In the genomic region with DNA sequence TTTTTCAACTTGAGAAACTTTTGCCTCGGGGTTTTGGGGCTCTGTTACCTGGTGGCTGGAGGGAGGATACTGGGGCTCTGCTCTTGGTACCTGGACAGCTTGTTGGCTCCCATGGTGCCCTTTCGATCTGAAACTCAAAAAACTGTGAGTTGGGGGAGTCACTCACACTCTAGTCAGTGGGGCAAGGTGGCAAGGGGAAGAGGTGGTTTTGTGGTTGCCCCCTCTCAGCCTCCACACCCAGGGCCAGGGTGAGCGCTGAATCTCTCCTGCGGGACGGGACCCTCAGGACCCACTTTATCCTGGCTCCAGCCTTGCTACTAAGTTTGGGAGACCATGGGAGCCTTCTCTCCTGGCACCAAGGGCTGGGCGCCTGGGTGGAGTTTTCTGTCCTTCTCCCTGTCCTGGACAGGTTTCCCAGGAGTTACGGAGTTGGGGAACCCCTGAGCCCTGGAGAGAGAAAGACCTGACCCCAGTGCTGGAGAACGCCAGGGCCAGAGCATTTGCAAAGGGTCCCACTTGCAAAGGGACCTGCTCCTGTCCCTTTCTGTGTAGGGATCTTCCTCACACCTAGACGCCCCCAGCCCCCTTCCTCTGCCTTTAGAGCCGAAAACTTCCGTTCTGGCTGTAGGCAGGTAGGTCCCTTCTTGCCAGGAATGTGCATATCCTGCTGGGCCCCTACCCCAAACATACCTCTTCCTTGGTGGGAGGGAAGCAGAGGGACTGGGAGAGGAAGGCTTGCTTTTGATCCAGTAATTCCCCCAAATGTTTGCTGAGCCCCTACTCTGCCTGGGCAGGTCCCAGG, we compare ENCODE assay signal across 9 cellular contexts. TPM values are rescaled to one million over a fixed set of nuclear protein-coding genes. Genes with fewer than 3 reads are reported as not detected.
DNase-seq lines count a peak whose midpoint lies in the region; ATAC-seq, FAIRE-seq and TF ChIP-seq lines count a peak whose summit lies in the region.
"Had no signal": no experiment of that assay in that cellular context is flagged by ENCODE, and none has a peak within 500 bp of the region (broad histone marks: within the 10 kb centered on the region; RNA-seq: fewer than 3 reads in every experiment).

No MANE protein-coding gene starts in this region.

- no peak overlapping the region for H3K27ac ChIP-seq in GM23338 (ENCODE audit: low read depth)
- H3K27ac ChIP-seq in smooth muscle cell (ENCODE audit: low read depth): no peak overlapping the region

- peaks cover 86% of the 10 kb centered on the region for H3K27me3 ChIP-seq in GM23338 (ENCODE audit: insufficient read depth)
- H3K27me3 ChIP-seq in smooth muscle cell (ENCODE audit: low read depth): no peaks in the 10 kb centered on the region

- no peak overlapping the region for H3K9ac ChIP-seq in smooth muscle cell (ENCODE audit: low read depth)

- no peaks in the 10 kb centered on the region for H3K9me3 ChIP-seq in smooth muscle cell (replicated peaks; ENCODE audit: low read depth)

- H3K4me2 ChIP-seq in GM23338 (peak overlapping the region; percentile 96), smooth muscle cell (peak overlapping the region; percentile 100)

- H3K4me3 ChIP-seq in GM23338 (peak overlapping the region; percentile 92), smooth muscle cell (peak overlapping the region; percentile 92)

- FAIRE-seq in GM19239 (lab: Jason Lieb, UNC): no peak
- FAIRE-seq: G401.6 had no signal

- H3K9me3 Mint-ChIP-seq in GM23338 (no peaks in the 10 kb centered on the region; the same call in 2 of the 3 replicates), immature natural killer cell (no peaks in the 10 kb centered on the region)
- H3K9me3 Mint-ChIP-seq in activated CD8-positive, alpha-beta T cell treated with anti-CD3 and anti-CD28 coated beads, Interleukin-2, amount 10 ng/mL, durations not matched to agents 7 days and 5 days (ENCODE audit: insufficient read depth): no peaks in the 10 kb centered on the region

- H3K36me3 Mint-ChIP-seq in GM23338 (ENCODE audit: low read depth) (peaks cover 21% of the 10 kb centered on the region), immature natural killer cell (peaks cover 4 to 12% (median 6%) of the 10 kb centered on the region in 3 donors)
- H3K36me3 Mint-ChIP-seq in activated CD8-positive, alpha-beta T cell treated with anti-CD3 and anti-CD28 coated beads, Interleukin-2, amount 10 ng/mL, durations not matched to agents 7 days and 5 days (ENCODE audit: low read depth): peaks cover 3% of the 10 kb centered on the region

- CTCF ChIA-PET in activated CD8-positive, alpha-beta T cell treated with anti-CD3 and anti-CD28 coated beads, Interleukin-2, amount 10 ng/mL, durations not matched to agents 7 days and 5 days (lab: Charles Lee): no interaction called here

- POLR2A ChIA-PET in activated CD8-positive, alpha-beta T cell treated with anti-CD3 and anti-CD28 coated beads, Interleukin-2, amount 10 ng/mL, durations not matched to agents 7 days and 5 days (lab: Charles Lee): no interaction called here

- WGBS in smooth muscle cell (ENCODE audit: low lambda C conversion rate): 74% methylated on average over 11 of the region's 11 CpGs

- no peak overlapping the region for H2AFZ ChIP-seq in GM23338
- no peak overlapping the region for H2AFZ ChIP-seq in smooth muscle cell (ENCODE audit: low read depth)

- H4K20me1 ChIP-seq in GM23338 (replicated peaks; ENCODE audit: insufficient read depth): peaks cover 8% of the 10 kb centered on the region; the same call in 1 of the 2 replicates
- H4K20me1 ChIP-seq in smooth muscle cell (ENCODE audit: low read depth): peaks cover 70% of the 10 kb centered on the region

- H3K27me3 Mint-ChIP-seq in GM23338 (ENCODE audit: insufficient read depth, low read depth, poor library complexity) (peaks cover 80% of the 10 kb centered on the region), immature natural killer cell (ENCODE audit: low read depth in 3 of 3) (peaks cover 8 to 22% (median 12%) of the 10 kb centered on the region in 3 donors)
- peaks cover 59% of the 10 kb centered on the region for H3K27me3 Mint-ChIP-seq in activated CD8-positive, alpha-beta T cell treated with anti-CD3 and anti-CD28 coated beads, Interleukin-2, amount 10 ng/mL, durations not matched to agents 7 days and 5 days (ENCODE audit: low read depth)

- DNase-seq in GM23338 (ENCODE audit: low spot score) (peak; percentile 84), immature natural killer cell (no peak), smooth muscle cell (lab: John Stamatoyannopoulos, UW; ENCODE audit: unreplicated experiment) (no peak), GM19239 (ENCODE audit: insufficient read length, low spot score) (no peak)
- DNase-seq in activated CD8-positive, alpha-beta T cell treated with anti-CD3 and anti-CD28 coated beads, Interleukin-2, amount 10 ng/mL, durations not matched to agents 7 days and 5 days: no peak
- DNase-seq: NCI-H69 had no signal

- H3F3A ChIP-seq in GM23338 (replicated peaks; ENCODE audit: low read depth) (peaks cover 28% of the 10 kb centered on the region), smooth muscle cell (ENCODE audit: low read depth) (no peaks in the 10 kb centered on the region)

- H3K4me1 ChIP-seq in GM23338 (ENCODE audit: insufficient read depth) (peaks cover 62% of the 10 kb centered on the region), smooth muscle cell (ENCODE audit: low read depth) (peaks cover 45% of the 10 kb centered on the region)

- H3K27ac Mint-ChIP-seq in GM23338 (no peak overlapping the region), immature natural killer cell (peak overlapping the region in 5 of 6 donors; percentile 51 to 86 (median 80))
- H3K27ac Mint-ChIP-seq in activated CD8-positive, alpha-beta T cell treated with anti-CD3 and anti-CD28 coated beads, Interleukin-2, amount 10 ng/mL, durations not matched to agents 7 days and 5 days: no peak overlapping the region

- H3K79me2 ChIP-seq in GM23338 (replicated peaks; ENCODE audit: insufficient read depth) (peaks cover 58% of the 10 kb centered on the region), smooth muscle cell (ENCODE audit: low read depth) (peaks cover 64% of the 10 kb centered on the region)

- TF ChIP-seq CTCF in GM23338 (conservative IDR thresholded peaks at IDR 0.05; ENCODE audit: low read depth in 2 of 2): no peak
- TF ChIP-seq CTCF in smooth muscle cell (IDR thresholded peaks at IDR 0.05; ENCODE audit: borderline replicate concordance, insufficient read depth, poor library complexity, severe bottlenecking): no peak

- no peaks in the 10 kb centered on the region for H3K9me2 ChIP-seq in GM23338 (ENCODE audit: insufficient read depth)

- H3K36me3 ChIP-seq in GM23338 (ENCODE audit: insufficient read depth) (no peaks in the 10 kb centered on the region), smooth muscle cell (ENCODE audit: low read depth) (no peaks in the 10 kb centered on the region)

- H3K4me3 Mint-ChIP-seq in GM23338: peak overlapping the region; percentile 94
- peak overlapping the region; percentile 43 for H3K4me3 Mint-ChIP-seq in activated CD8-positive, alpha-beta T cell treated with anti-CD3 and anti-CD28 coated beads, Interleukin-2, amount 10 ng/mL, durations not matched to agents 7 days and 5 days
- H3K4me3 Mint-ChIP-seq in immature natural killer cell: peak overlapping the region; percentile 92 to 94 (median 93)

- ATAC-seq in GM23338 (peak; percentile 3), GM18498 (IDR thresholded peaks at IDR 0.05; ENCODE audit: unreplicated experiment) (no peak), GM21515 (IDR thresholded peaks at IDR 0.05; ENCODE audit: unreplicated experiment) (no peak)
- ATAC-seq in activated CD8-positive, alpha-beta T cell treated with anti-CD3 and anti-CD28 coated beads, Interleukin-2, amount 10 ng/mL, durations not matched to agents 7 days and 5 days: no peak

- H3K4me1 Mint-ChIP-seq in GM23338 (peaks cover 68% of the 10 kb centered on the region), immature natural killer cell (peaks cover 46 to 51% of the 10 kb centered on the region in 2 donors)
- H3K4me1 Mint-ChIP-seq in activated CD8-positive, alpha-beta T cell treated with anti-CD3 and anti-CD28 coated beads, Interleukin-2, amount 10 ng/mL, durations not matched to agents 7 days and 5 days (ENCODE audit: low read depth): peaks cover 34% of the 10 kb centered on the region

TF ChIP-seq in GM23338, 12 proteins besides CTCF, POLR2A, EP300 and RAD21 (continues in another document):
- TF ChIP-seq POLR2AphosphoS5 (IDR thresholded peaks at IDR 0.05; ENCODE audit: low read depth) (peak; percentile 43; the same call in 1 of the 2 replicates), ZNF114 (CRISPR knock-in tag; IDR thresholded peaks at IDR 0.05) (no peak)

RNA-seq across cellular contexts. Expression of a gene that starts 2.9 kb away (rescaled TPM):
- 9.7 and 13.5 TPM in 2 replicates for total RNA-seq in GM23338 (2014; rRNA removed; shearing (Covaris generic))
- 5.1 and 6.3 TPM in 2 replicates for polyA plus RNA-seq in GM23338 (2016; fragmentation: Nextera tagmentation; extraction: Ambion mirVana)
- 1 to 10 TPM; 6.7 to 7.1 TPM for total RNA-seq in activated CD8-positive, alpha-beta T cell treated with anti-CD3 and anti-CD28 coated beads, Interleukin-2, amount 10 ng/mL, durations not matched to agents 7 days and 5 days
- under 1 TPM; 0.10 to 0.73 (median 0.68) TPM for polyA plus RNA-seq in immature natural killer cell
- 3.5 and 5.3 TPM in 2 replicates for total RNA-seq in smooth muscle cell
- 31.9 and 35.9 TPM in 2 replicates for polyA plus RNA-seq in smooth muscle cell

Comparison
In these comparisons a context has a peak if more than half of its experiments do, and no peak if none do; other contexts are left out.
1. H3K27ac Mint-ChIP-seq: peak in immature natural killer cell (5 of 6); none in GM23338 (single experiment) and activated CD8-positive, alpha-beta T cell treated with anti-CD3 and anti-CD28 coated beads, Interleukin-2, amount 10 ng/mL, durations not matched to agents 7 days and 5 days (single experiment).
2. H3K4me3 Mint-ChIP-seq: peak in every context shown above with its lines; median percentile 94 in GM23338; 93 in immature natural killer cell; 43 in activated CD8-positive, alpha-beta T cell treated with anti-CD3 and anti-CD28 coated beads, Interleukin-2, amount 10 ng/mL, durations not matched to agents 7 days and 5 days.